In genomic region chr10:127679642-127680255, GRCh38 we compare ENCODE assay signal across 16 cellular contexts. TPM values are rescaled to one million over a fixed set of nuclear protein-coding genes. Genes with fewer than 3 reads are reported as not detected.
A peak's percentile ranks its signal among the peaks of the same experiment; 100 is the strongest.
DNase-seq lines count a peak whose midpoint lies in the region; ATAC-seq and TF ChIP-seq lines count a peak whose summit lies in the region.
"Had no signal": no experiment of that assay in that cellular context is flagged by ENCODE, and none has a peak within 500 bp of the region (broad histone marks: within the 10 kb centered on the region; RNA-seq: fewer than 3 reads in every experiment).

No MANE protein-coding gene starts in this region.

- 76 to 86% methylated on average over 3 of the region's 3 CpGs for WGBS in tibial nerve, 2 donors

- H3K27me3 ChIP-seq in left ventricle myocardium inferior (ENCODE audit: low read depth), result peaks cover 13% of the 10 kb centered on the region
- no peaks in the 10 kb centered on the region for H3K27me3 ChIP-seq in tibial nerve
- H3K27me3 ChIP-seq: tibial artery had no signal

- ATAC-seq in left ventricle myocardium superior, result no peak
- ATAC-seq in activated naive CD8-positive, alpha-beta T cell treated with anti-CD3 and anti-CD28 coated beads, Interleukin-2, amount 50 U/mL, for 24 hours, result no peak
- ATAC-seq: activated CD8-positive, alpha-beta T cell treated with anti-CD3 and anti-CD28 coated beads, Interleukin-2, amount 10 ng/mL, durations not matched to agents 7 days and 5 days; T-helper 17 cell had no signal

- no peaks in the 10 kb centered on the region for H3K36me3 Mint-ChIP-seq in activated naive CD4-positive, alpha-beta T cell treated with anti-CD3 and anti-CD28 coated beads, Interleukin-2, amount 10 ng/mL, durations not matched to agents 7 days and 5 days
- no peaks in the 10 kb centered on the region for H3K36me3 Mint-ChIP-seq in activated naive CD8-positive, alpha-beta T cell treated with anti-CD3 and anti-CD28 coated beads, Interleukin-2, amount 50 U/mL, for 24 hours (ENCODE audit: low read depth)
- H3K36me3 Mint-ChIP-seq: naive B cell had no signal

- H3K4me3 ChIP-seq in left ventricle myocardium inferior, result no peak overlapping the region
- no peak overlapping the region for H3K4me3 ChIP-seq in OCI-LY7 (ENCODE audit: low read depth, low read length, poor library complexity, severe bottlenecking)
- no peak overlapping the region for H3K4me3 ChIP-seq in fibroblast of villous mesenchyme (ENCODE audit: low read depth, low read length)
- H3K4me3 ChIP-seq in tibial nerve, result no peak overlapping the region
- H3K4me3 ChIP-seq: skin epidermis, tibial artery had no signal

- no peaks in the 10 kb centered on the region for H3K9me3 Mint-ChIP-seq in activated naive CD4-positive, alpha-beta T cell treated with anti-CD3 and anti-CD28 coated beads, Interleukin-2, amount 10 ng/mL, durations not matched to agents 7 days and 5 days
- no peaks in the 10 kb centered on the region for H3K9me3 Mint-ChIP-seq in activated naive CD8-positive, alpha-beta T cell treated with anti-CD3 and anti-CD28 coated beads, Interleukin-2, amount 50 U/mL, for 24 hours

- H3K4me1 ChIP-seq in left ventricle myocardium inferior, result no peaks in the 10 kb centered on the region
- no peaks in the 10 kb centered on the region for H3K4me1 ChIP-seq in OCI-LY7 (ENCODE audit: insufficient read depth, low read length, poor library complexity, severe bottlenecking)
- H3K4me1 ChIP-seq in tibial nerve, result no peaks in the 10 kb centered on the region
- H3K4me1 ChIP-seq: tibial artery had no signal

- H3K27ac Mint-ChIP-seq in activated naive CD4-positive, alpha-beta T cell treated with anti-CD3 and anti-CD28 coated beads, Interleukin-2, amount 10 ng/mL, durations not matched to agents 7 days and 5 days, result no peak overlapping the region
- no peak overlapping the region for H3K27ac Mint-ChIP-seq in activated naive CD8-positive, alpha-beta T cell treated with anti-CD3 and anti-CD28 coated beads, Interleukin-2, amount 50 U/mL, for 24 hours
- H3K27ac Mint-ChIP-seq: activated CD8-positive, alpha-beta T cell treated with anti-CD3 and anti-CD28 coated beads, Interleukin-2, amount 10 ng/mL, durations not matched to agents 7 days and 5 days; naive B cell; T-helper 17 cell had no signal

- peak; percentile 12 for TF ChIP-seq CTCF in left ventricle myocardium inferior (IDR thresholded peaks at IDR 0.05; ENCODE audit: borderline replicate concordance)
- peak; percentile 71 for TF ChIP-seq CTCF in OCI-LY7 (conservative IDR thresholded peaks at IDR 0.05; ENCODE audit: low read length)
- TF ChIP-seq CTCF in fibroblast of villous mesenchyme (IDR thresholded peaks at IDR 0.05; ENCODE audit: insufficient read depth, low read depth, low read length), result peak; percentile 33
- no peak for TF ChIP-seq CTCF in tibial nerve (IDR thresholded peaks at IDR 0.05)

- no peak overlapping the region for H2AFZ ChIP-seq in OCI-LY7 (ENCODE audit: low read length)

- H3K9me2 ChIP-seq in OCI-LY7 (ENCODE audit: insufficient read depth, low read length), result no peaks in the 10 kb centered on the region

- TF ChIP-seq POLR2A in tibial nerve (IDR thresholded peaks at IDR 0.05), result no peak

- H3K4me3 Mint-ChIP-seq in activated naive CD4-positive, alpha-beta T cell treated with anti-CD3 and anti-CD28 coated beads, Interleukin-2, amount 10 ng/mL, durations not matched to agents 7 days and 5 days, result no peak overlapping the region
- no peak overlapping the region for H3K4me3 Mint-ChIP-seq in activated naive CD8-positive, alpha-beta T cell treated with anti-CD3 and anti-CD28 coated beads, Interleukin-2, amount 50 U/mL, for 24 hours
- H3K4me3 Mint-ChIP-seq: activated CD8-positive, alpha-beta T cell treated with anti-CD3 and anti-CD28 coated beads, Interleukin-2, amount 10 ng/mL, durations not matched to agents 7 days and 5 days; naive B cell; T-helper 17 cell had no signal

- no peaks in the 10 kb centered on the region for H3K79me2 ChIP-seq in OCI-LY7 (ENCODE audit: insufficient read depth, low read depth, low read length)

- no peaks in the 10 kb centered on the region for H3K4me1 Mint-ChIP-seq in activated naive CD4-positive, alpha-beta T cell treated with anti-CD3 and anti-CD28 coated beads, Interleukin-2, amount 10 ng/mL, durations not matched to agents 7 days and 5 days
- no peaks in the 10 kb centered on the region for H3K4me1 Mint-ChIP-seq in activated naive CD8-positive, alpha-beta T cell treated with anti-CD3 and anti-CD28 coated beads, Interleukin-2, amount 50 U/mL, for 24 hours
- H3K4me1 Mint-ChIP-seq: naive B cell, T-helper 17 cell had no signal

- no peaks in the 10 kb centered on the region for H4K20me1 ChIP-seq in OCI-LY7 (ENCODE audit: insufficient read depth, low read length)

- DNase-seq in left ventricle myocardium inferior, result no peak
- no peak for DNase-seq in left ventricle myocardium superior
- DNase-seq in OCI-LY7 (ENCODE audit: low spot score), result peak; percentile 3
- DNase-seq in fibroblast of villous mesenchyme (ENCODE audit: low read depth), result no peak
- no peak for DNase-seq in tibial nerve (ENCODE audit: low spot score in 2 of 2)
- no peak for DNase-seq in activated naive CD4-positive, alpha-beta T cell treated with anti-CD3 and anti-CD28 coated beads, Interleukin-2, amount 10 ng/mL, durations not matched to agents 7 days and 5 days
- no peak for DNase-seq in activated naive CD8-positive, alpha-beta T cell treated with anti-CD3 and anti-CD28 coated beads, Interleukin-2, amount 50 U/mL, for 24 hours
- no peak for DNase-seq in NCI-H446 treated with DMSO at 0.1 percent for 48 hours (lab: John Stamatoyannopoulos, UW)
- DNase-seq: activated CD8-positive, alpha-beta T cell treated with anti-CD3 and anti-CD28 coated beads, Interleukin-2, amount 10 ng/mL, durations not matched to agents 7 days and 5 days; activated naive CD4-positive, alpha-beta T cell; cerebellar nuclear complex; naive B cell; NCI-H2029; T-helper 17 cell; tibial artery had no signal

- POLR2A ChIA-PET in OCI-LY7 (lab: Charles Lee), result no interaction called here

- CTCF ChIA-PET in OCI-LY7 (lab: Charles Lee; ENCODE audit: unreplicated experiment), result interaction anchor here (0.7 kb wide), 1 partner anchor 17 kb away, joined by 3 read pairs; no protein-coding TSS in a partner anchor
- CTCF ChIA-PET in activated naive CD4-positive, alpha-beta T cell treated with anti-CD3 and anti-CD28 coated beads, Interleukin-2, amount 10 ng/mL, durations not matched to agents 7 days and 5 days (lab: Charles Lee), result no interaction called here

- no peaks in the 10 kb centered on the region for H3K36me3 ChIP-seq in left ventricle myocardium inferior
- no peaks in the 10 kb centered on the region for H3K36me3 ChIP-seq in OCI-LY7 (ENCODE audit: insufficient read depth, low read length)
- no peaks in the 10 kb centered on the region for H3K36me3 ChIP-seq in tibial nerve
- H3K36me3 ChIP-seq: tibial artery had no signal

- H3K27ac ChIP-seq in left ventricle myocardium inferior (replicated peaks) (no peak overlapping the region), OCI-LY7 (ENCODE audit: low read depth, low read length, poor library complexity, severe bottlenecking) (no peak overlapping the region), tibial nerve (no peak overlapping the region)
- H3K27ac ChIP-seq: skin epidermis, tibial artery had no signal

- intact Hi-C loops in left ventricle myocardium inferior (cut with micrococcal nuclease) (no loop called here), left ventricle myocardium superior (cut with micrococcal nuclease) (no loop called here), OCI-LY7 (cut with micrococcal nuclease; ENCODE audit: unreplicated experiment) (no loop called here)

- no peaks in the 10 kb centered on the region for H3K27me3 Mint-ChIP-seq in activated naive CD4-positive, alpha-beta T cell treated with anti-CD3 and anti-CD28 coated beads, Interleukin-2, amount 10 ng/mL, durations not matched to agents 7 days and 5 days
- peaks cover 6% of the 10 kb centered on the region for H3K27me3 Mint-ChIP-seq in activated naive CD8-positive, alpha-beta T cell treated with anti-CD3 and anti-CD28 coated beads, Interleukin-2, amount 50 U/mL, for 24 hours
- H3K27me3 Mint-ChIP-seq: T-helper 17 cell had no signal

- H3K9me3 ChIP-seq in left ventricle myocardium inferior (replicated peaks), result no peaks in the 10 kb centered on the region
- H3K9me3 ChIP-seq in OCI-LY7 (ENCODE audit: low read length), result no peaks in the 10 kb centered on the region
- no peaks in the 10 kb centered on the region for H3K9me3 ChIP-seq in tibial nerve
- H3K9me3 ChIP-seq: tibial artery had no signal

- no peak overlapping the region for H3K4me2 ChIP-seq in OCI-LY7 (ENCODE audit: low read length)

- no TSS peak for BruUV-seq in OCI-LY7 (replicated peaks; lab: Mats Ljungman, UMichigan)

- no peak for TF ChIP-seq EP300 in tibial nerve (IDR thresholded peaks at IDR 0.05)

RNA-seq across cellular contexts. Expression of gene FOXI2, which starts 57.2 kb away (rescaled TPM):
- 0.08 TPM for total RNA-seq in left ventricle myocardium inferior
- not detected for total RNA-seq in left ventricle myocardium superior
- not detected in 2 replicates for total RNA-seq in OCI-LY7 (2014; rRNA removed; shearing (Covaris generic))
- total RNA-seq in OCI-LY7 (2022), result not detected in 2 replicates
- total RNA-seq in fibroblast of villous mesenchyme, result not detected in 2 replicates
- under 1 TPM in 2 of 4 donors, not detected in 2; 0.59 to 0.87 TPM for total RNA-seq in tibial nerve
- total RNA-seq: activated CD8-positive, alpha-beta T cell treated with anti-CD3 and anti-CD28 coated beads, Interleukin-2, amount 10 ng/mL, durations not matched to agents 7 days and 5 days; T-helper 17 cell had no signal

Comparison
In these comparisons a context has a peak if more than half of its experiments do, and no peak if none do; other contexts are left out.
1. CTCF ChIP-seq: peak in left ventricle myocardium inferior (single experiment), OCI-LY7 (single experiment) and fibroblast of villous mesenchyme (single experiment); none in tibial nerve (0 of 5).